ENCODE assay signal across 10 cellular contexts in genomic region chr11:62125881-62126280, GRCh38. TPM values are rescaled to one million over a fixed set of nuclear protein-coding genes. Genes with fewer than 3 reads are reported as not detected.
DNase-seq lines count a peak whose midpoint lies in the region; ATAC-seq, FAIRE-seq and TF ChIP-seq lines count a peak whose summit lies in the region.
"Had no signal": no experiment of that assay in that cellular context is flagged by ENCODE, and none has a peak within 500 bp of the region (broad histone marks: within the 10 kb centered on the region; RNA-seq: fewer than 3 reads in every experiment).

No MANE protein-coding gene starts in this region.

- H3K27me3 ChIP-seq in SK-N-SH (ENCODE audit: insufficient read depth) (no peaks in the 10 kb centered on the region), astrocyte (ENCODE audit: insufficient read depth, low read length) (no peaks in the 10 kb centered on the region), neural progenitor cell (no peaks in the 10 kb centered on the region)
- H3K27me3 ChIP-seq: Peyer's patch had no signal

- H3K4me2 ChIP-seq in SK-N-SH (peak overlapping the region; percentile 95), astrocyte (ENCODE audit: low read length) (peak overlapping the region; percentile 96), neural progenitor cell (peak overlapping the region; percentile 93)

- H3K4me3 Mint-ChIP-seq in astrocyte (ENCODE audit: unreplicated experiment), result peak overlapping the region; percentile 98
- peak overlapping the region; percentile 98 for H3K4me3 Mint-ChIP-seq in neural progenitor cell

- no peak for FAIRE-seq in astrocyte (lab: Jason Lieb, UNC)
- FAIRE-seq: A204.1 had no signal

- ATAC-seq in SK-N-SH treated with all-trans-retinoic acid at 6 μM for 48 hours, result no peak

- H3K36me3 ChIP-seq in SK-N-SH (replicated peaks in 1 of 2; ENCODE audit: control insufficient read depth in 1 of 2, insufficient read depth in 2 of 2, low read length in 1 of 2) (peaks cover 9 to 29% of the 10 kb centered on the region in 2 experiments), astrocyte (ENCODE audit: insufficient read depth, low read length) (peaks cover 9% of the 10 kb centered on the region), neural progenitor cell (no peaks in the 10 kb centered on the region)

- TF ChIP-seq CTCF in SK-N-SH (IDR thresholded peaks at IDR 0.05) (no peak), astrocyte (IDR thresholded peaks at IDR 0.05; ENCODE audit: insufficient read depth, low read depth, low read length) (no peak), neural progenitor cell (IDR thresholded peaks at IDR 0.05) (no peak)

- CTCF ChIA-PET in SK-N-SH (lab: Yijun Ruan, JAX), result interaction anchor here (1.6 kb wide), 1 partner anchor 18 kb away, joined by 9 read pairs; no protein-coding TSS in a partner anchor

- H2AFZ ChIP-seq in SK-N-SH (ENCODE audit: low read depth), result peak overlapping the region; percentile 31; the same call in 1 of the 2 replicates
- no peak overlapping the region for H2AFZ ChIP-seq in astrocyte (ENCODE audit: low read depth, low read length)
- no peak overlapping the region for H2AFZ ChIP-seq in neural progenitor cell (replicated peaks)

- no peak for TF ChIP-seq EP300 in SK-N-SH (IDR thresholded peaks at IDR 0.05; ENCODE audit: borderline replicate concordance in 1 of 2, low read depth in 1 of 2, low read length in 1 of 2)

- WGBS in SK-N-SH (ENCODE audit: low lambda C conversion rate), result 80% methylated on average over 3 of the region's 3 CpGs

- no peaks in the 10 kb centered on the region for H3K9me2 ChIP-seq in SK-N-SH

- no peak overlapping the region for H3K27ac ChIP-seq in SK-N-SH (ENCODE audit: low read depth in 2 of 2, low read length in 1 of 2)
- no peak overlapping the region for H3K27ac ChIP-seq in astrocyte (ENCODE audit: low read depth, low read length)
- H3K27ac ChIP-seq in neural progenitor cell, result no peak overlapping the region
- H3K27ac ChIP-seq: Peyer's patch had no signal

- peaks cover 70% of the 10 kb centered on the region for H3K79me2 ChIP-seq in SK-N-SH (ENCODE audit: insufficient read depth)
- H3K79me2 ChIP-seq in astrocyte (ENCODE audit: insufficient read depth, low read length), result peaks cover 71% of the 10 kb centered on the region
- peaks cover 70% of the 10 kb centered on the region for H3K79me2 ChIP-seq in neural progenitor cell (ENCODE audit: low read depth)

- H3K4me1 ChIP-seq in SK-N-SH (ENCODE audit: control insufficient read depth in 1 of 2, insufficient read depth in 2 of 2, low read depth in 1 of 2, low read length in 1 of 2) (peaks cover 8 to 13% of the 10 kb centered on the region in 2 experiments; a peak in 2 of 4 replicates), astrocyte (ENCODE audit: insufficient read depth, low read length) (peaks cover 18% of the 10 kb centered on the region), neural progenitor cell (peaks cover 19% of the 10 kb centered on the region)

- H3K36me3 Mint-ChIP-seq in astrocyte (ENCODE audit: low read depth, unreplicated experiment) (peaks cover 3% of the 10 kb centered on the region), neural progenitor cell (peaks cover 15% of the 10 kb centered on the region)

- H3K27me3 Mint-ChIP-seq in astrocyte (ENCODE audit: low read depth, unreplicated experiment) (no peaks in the 10 kb centered on the region), neural progenitor cell (ENCODE audit: insufficient read depth, low read depth) (peaks cover 5% of the 10 kb centered on the region)

- H3F3A ChIP-seq in SK-N-SH (replicated peaks; ENCODE audit: insufficient read depth) (no peaks in the 10 kb centered on the region), neural progenitor cell (ENCODE audit: low read depth) (peaks cover 4% of the 10 kb centered on the region)

- DNase-seq in SK-N-SH (no peak), LHCN-M2 (ENCODE audit: low read depth) (peak; percentile 44), astrocyte (ENCODE audit: low read depth) (no peak), neural progenitor cell (ENCODE audit: low spot score) (peak; percentile 31), NCI-H82 treated with DMSO at 0.1 percent for 48 hours (lab: John Stamatoyannopoulos, UW; ENCODE audit: unreplicated experiment) (no peak), NCI-H2029 treated with DMSO at 0.1 percent for 48 hours (lab: John Stamatoyannopoulos, UW) (no peak)
- DNase-seq in stimulated activated CD4-positive, alpha-beta T cell treated with anti-CD3 and anti-CD28 coated beads, Interleukin-4, amount 100 ng/mL, for 24 hours, result no peak
- DNase-seq: Peyer's patch had no signal

- H3K4me3 ChIP-seq in SK-N-SH (ENCODE audit: low read depth in 2 of 2, low read length in 1 of 2) (no peak overlapping the region), astrocyte (ENCODE audit: insufficient read depth, low read depth, low read length) (peak overlapping the region; percentile 98), neural progenitor cell (peak overlapping the region; percentile 84)
- H3K4me3 ChIP-seq: Peyer's patch had no signal

- peaks cover 19% of the 10 kb centered on the region for H3K4me1 Mint-ChIP-seq in astrocyte (ENCODE audit: low read depth, unreplicated experiment)
- H3K4me1 Mint-ChIP-seq in neural progenitor cell, result peaks cover 35% of the 10 kb centered on the region

- H3K9me3 ChIP-seq in SK-N-SH (no peaks in the 10 kb centered on the region), astrocyte (ENCODE audit: insufficient read depth, low read depth, low read length) (no peaks in the 10 kb centered on the region), neural progenitor cell (ENCODE audit: low read depth) (no peaks in the 10 kb centered on the region)
- H3K9me3 ChIP-seq: Peyer's patch had no signal

- TF ChIP-seq RAD21 in SK-N-SH (IDR thresholded peaks at IDR 0.05; ENCODE audit: low read length), result no peak

- H3K9ac ChIP-seq in SK-N-SH, result peak overlapping the region; percentile 84; the same call in 1 of the 2 replicates
- peak overlapping the region; percentile 96 for H3K9ac ChIP-seq in astrocyte (ENCODE audit: low read length)
- no peak overlapping the region for H3K9ac ChIP-seq in neural progenitor cell

- POLR2A ChIA-PET in SK-N-SH (lab: Yijun Ruan, JAX), result no interaction called here

- H3K9me3 Mint-ChIP-seq in astrocyte (ENCODE audit: unreplicated experiment), result no peaks in the 10 kb centered on the region
- no peaks in the 10 kb centered on the region for H3K9me3 Mint-ChIP-seq in neural progenitor cell

- peaks cover 28% of the 10 kb centered on the region; the same call in 1 of the 2 replicates for H4K20me1 ChIP-seq in SK-N-SH (ENCODE audit: insufficient read depth)
- peaks cover 36% of the 10 kb centered on the region for H4K20me1 ChIP-seq in astrocyte (ENCODE audit: insufficient read depth, low read length)
- H4K20me1 ChIP-seq in neural progenitor cell (ENCODE audit: low read depth), result peaks cover 64% of the 10 kb centered on the region

- H3K27ac Mint-ChIP-seq in astrocyte (ENCODE audit: unreplicated experiment) (no peak overlapping the region), neural progenitor cell (no peak overlapping the region)

TF ChIP-seq in SK-N-SH, 30 proteins besides CTCF, POLR2A, EP300 and RAD21 (continues in another document):
- TF ChIP-seq MAX (IDR thresholded peaks at IDR 0.05; ENCODE audit: low read depth) (no peak), FOSL2 (IDR thresholded peaks at IDR 0.05; ENCODE audit: borderline replicate concordance, low read depth) (no peak), ZBTB33 (IDR thresholded peaks at IDR 0.05; ENCODE audit: borderline replicate concordance, low read depth) (no peak)

TF ChIP-seq in SK-N-SH treated with all-trans-retinoic acid at 6 μM for 48 hours, 23 proteins besides CTCF, POLR2A, EP300 and RAD21 (continues in another document):
- no peak for TF ChIP-seq ARNTL (CRISPR knock-in tag; IDR thresholded peaks at IDR 0.05; ENCODE audit: borderline replicate concordance, low read depth)
- no peak for TF ChIP-seq TOX (CRISPR knock-in tag; IDR thresholded peaks at IDR 0.05; ENCODE audit: borderline replicate concordance)
- no peak for TF ChIP-seq ESRRG (CRISPR knock-in tag; IDR thresholded peaks at IDR 0.05)
- TF ChIP-seq ZNF70 (CRISPR knock-in tag; IDR thresholded peaks at IDR 0.05), result no peak
- no peak for TF ChIP-seq ISL1 (CRISPR knock-in tag; IDR thresholded peaks at IDR 0.05)
- TF ChIP-seq TCF4 (CRISPR knock-in tag; IDR thresholded peaks at IDR 0.05; ENCODE audit: borderline replicate concordance), result no peak
- TF ChIP-seq PATZ1 (CRISPR knock-in tag; IDR thresholded peaks at IDR 0.05; ENCODE audit: borderline replicate concordance), result no peak
- TF ChIP-seq GLIS3 (CRISPR knock-in tag; IDR thresholded peaks at IDR 0.05), result no peak
- no peak for TF ChIP-seq SNAI2 (CRISPR knock-in tag; IDR thresholded peaks at IDR 0.05)

RNA-seq across cellular contexts. Expression of gene INCENP, which starts 2.1 kb away (rescaled TPM):
- polyA plus RNA-seq in SK-N-SH (2012; rRNA removed), result 14.5 and 20.1 TPM in 2 replicates
- 9.8 and 12.8 TPM in 2 replicates for polyA plus RNA-seq in SK-N-SH (2012; cell fraction: cytosol; rRNA removed)
- polyA plus RNA-seq in SK-N-SH (2012; cell fraction: nucleus; rRNA removed), result 26.7 and 32.6 TPM in 2 replicates
- 76.5 and 86.6 TPM in 2 replicates for total RNA-seq in LHCN-M2 (2014; rRNA removed)
- polyA plus RNA-seq in LHCN-M2 (2012), result 23.5 TPM
- 13.3 and 17.7 TPM in 2 replicates for total RNA-seq in astrocyte
- 73.9 and 135 TPM in 2 replicates for total RNA-seq in neural progenitor cell (ENCODE audit: low replicate concordance)

Comparison
In these comparisons a context has a peak if more than half of its experiments do, and no peak if none do; other contexts are left out.
1. DNase-seq: peak in LHCN-M2 (single experiment) and neural progenitor cell (single experiment); none in SK-N-SH (single experiment), astrocyte (single experiment), NCI-H82 treated with DMSO at 0.1 percent for 48 hours (single experiment), stimulated activated CD4-positive, alpha-beta T cell treated with anti-CD3 and anti-CD28 coated beads, Interleukin-4, amount 100 ng/mL, for 24 hours (single experiment) and NCI-H2029 treated with DMSO at 0.1 percent for 48 hours (single experiment).
2. H3K4me3 ChIP-seq: peak in astrocyte (single experiment) and neural progenitor cell (single experiment); none in SK-N-SH (0 of 2).
3. Peak in every context shown above with its lines, with median percentiles within 50 percentile points of each other: H3K4me2 ChIP-seq.